In the genomic region with DNA sequence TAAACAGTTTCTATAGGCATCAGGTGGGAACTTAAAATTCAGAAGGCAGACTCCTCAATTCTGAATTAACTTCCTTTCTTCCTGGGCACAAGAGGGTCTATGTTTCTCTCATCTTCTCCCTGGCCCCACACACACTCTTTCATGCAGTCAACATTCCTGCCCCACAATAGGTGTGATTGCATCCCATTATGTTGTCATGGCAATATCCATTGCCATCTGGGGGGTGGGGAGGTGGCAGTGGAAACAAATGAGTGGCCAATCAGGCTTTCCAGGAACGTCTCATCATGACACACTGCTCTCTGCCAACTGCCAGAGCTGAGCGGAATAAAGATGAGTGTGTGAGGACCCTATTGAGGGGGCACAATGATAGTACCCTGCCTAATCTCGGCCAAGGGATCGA, we compare ENCODE assay signal across 1 cellular context.
TF ChIP-seq lines count a peak whose summit lies in the region.

No MANE protein-coding gene starts in this region.

TF ChIP-seq in GM23338, 12 proteins besides CTCF, POLR2A, EP300 and RAD21 (continued from another document):
- TF ChIP-seq, protein P1, sequence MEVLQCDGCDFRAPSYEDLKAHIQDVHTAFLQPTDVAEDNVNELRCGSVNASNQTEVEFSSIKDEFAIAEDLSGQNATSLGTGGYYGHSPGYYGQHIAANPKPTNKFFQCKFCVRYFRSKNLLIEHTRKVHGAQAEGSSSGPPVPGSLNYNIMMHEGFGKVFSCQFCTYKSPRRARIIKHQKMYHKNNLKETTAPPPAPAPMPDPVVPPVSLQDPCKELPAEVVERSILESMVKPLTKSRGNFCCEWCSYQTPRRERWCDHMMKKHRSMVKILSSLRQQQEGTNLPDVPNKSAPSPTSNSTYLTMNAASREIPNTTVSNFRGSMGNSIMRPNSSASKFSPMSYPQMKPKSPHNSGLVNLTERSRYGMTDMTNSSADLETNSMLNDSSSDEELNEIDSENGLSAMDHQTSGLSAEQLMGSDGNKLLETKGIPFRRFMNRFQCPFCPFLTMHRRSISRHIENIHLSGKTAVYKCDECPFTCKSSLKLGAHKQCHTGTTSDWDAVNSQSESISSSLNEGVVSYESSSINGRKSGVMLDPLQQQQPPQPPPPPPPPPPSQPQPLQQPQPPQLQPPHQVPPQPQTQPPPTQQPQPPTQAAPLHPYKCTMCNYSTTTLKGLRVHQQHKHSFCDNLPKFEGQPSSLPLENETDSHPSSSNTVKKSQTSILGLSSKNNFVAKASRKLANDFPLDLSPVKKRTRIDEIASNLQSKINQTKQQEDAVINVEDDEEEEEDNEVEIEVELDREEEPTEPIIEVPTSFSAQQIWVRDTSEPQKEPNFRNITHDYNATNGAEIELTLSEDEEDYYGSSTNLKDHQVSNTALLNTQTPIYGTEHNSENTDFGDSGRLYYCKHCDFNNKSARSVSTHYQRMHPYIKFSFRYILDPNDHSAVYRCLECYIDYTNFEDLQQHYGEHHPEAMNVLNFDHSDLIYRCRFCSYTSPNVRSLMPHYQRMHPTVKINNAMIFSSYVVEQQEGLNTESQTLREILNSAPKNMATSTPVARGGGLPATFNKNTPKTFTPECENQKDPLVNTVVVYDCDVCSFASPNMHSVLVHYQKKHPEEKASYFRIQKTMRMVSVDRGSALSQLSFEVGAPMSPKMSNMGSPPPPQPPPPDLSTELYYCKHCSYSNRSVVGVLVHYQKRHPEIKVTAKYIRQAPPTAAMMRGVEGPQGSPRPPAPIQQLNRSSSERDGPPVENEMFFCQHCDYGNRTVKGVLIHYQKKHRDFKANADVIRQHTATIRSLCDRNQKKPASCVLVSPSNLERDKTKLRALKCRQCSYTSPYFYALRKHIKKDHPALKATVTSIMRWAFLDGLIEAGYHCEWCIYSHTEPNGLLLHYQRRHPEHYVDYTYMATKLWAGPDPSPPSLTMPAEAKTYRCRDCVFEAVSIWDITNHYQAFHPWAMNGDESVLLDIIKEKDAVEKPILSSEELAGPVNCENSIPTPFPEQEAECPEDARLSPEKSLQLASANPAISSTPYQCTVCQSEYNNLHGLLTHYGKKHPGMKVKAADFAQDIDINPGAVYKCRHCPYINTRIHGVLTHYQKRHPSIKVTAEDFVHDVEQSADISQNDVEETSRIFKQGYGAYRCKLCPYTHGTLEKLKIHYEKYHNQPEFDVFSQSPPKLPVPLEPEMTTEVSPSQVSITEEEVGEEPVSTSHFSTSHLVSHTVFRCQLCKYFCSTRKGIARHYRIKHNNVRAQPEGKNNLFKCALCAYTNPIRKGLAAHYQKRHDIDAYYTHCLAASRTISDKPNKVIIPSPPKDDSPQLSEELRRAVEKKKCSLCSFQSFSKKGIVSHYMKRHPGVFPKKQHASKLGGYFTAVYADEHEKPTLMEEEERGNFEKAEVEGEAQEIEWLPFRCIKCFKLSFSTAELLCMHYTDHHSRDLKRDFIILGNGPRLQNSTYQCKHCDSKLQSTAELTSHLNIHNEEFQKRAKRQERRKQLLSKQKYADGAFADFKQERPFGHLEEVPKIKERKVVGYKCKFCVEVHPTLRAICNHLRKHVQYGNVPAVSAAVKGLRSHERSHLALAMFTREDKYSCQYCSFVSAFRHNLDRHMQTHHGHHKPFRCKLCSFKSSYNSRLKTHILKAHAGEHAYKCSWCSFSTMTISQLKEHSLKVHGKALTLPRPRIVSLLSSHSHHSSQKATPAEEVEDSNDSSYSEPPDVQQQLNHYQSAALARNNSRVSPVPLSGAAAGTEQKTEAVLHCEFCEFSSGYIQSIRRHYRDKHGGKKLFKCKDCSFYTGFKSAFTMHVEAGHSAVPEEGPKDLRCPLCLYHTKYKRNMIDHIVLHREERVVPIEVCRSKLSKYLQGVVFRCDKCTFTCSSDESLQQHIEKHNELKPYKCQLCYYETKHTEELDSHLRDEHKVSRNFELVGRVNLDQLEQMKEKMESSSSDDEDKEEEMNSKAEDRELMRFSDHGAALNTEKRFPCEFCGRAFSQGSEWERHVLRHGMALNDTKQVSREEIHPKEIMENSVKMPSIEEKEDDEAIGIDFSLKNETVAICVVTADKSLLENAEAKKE (CRISPR knock-in tag; IDR thresholded peaks at IDR 0.05) = no peak
- TF ChIP-seq STAT1 (IDR thresholded peaks at IDR 0.05; ENCODE audit: unreplicated experiment) = no peak
